In genomic region chr20:48313346-48313745, GRCh38 we compare ENCODE assay signal across 17 cellular contexts.
A peak's percentile ranks its signal among the peaks of the same experiment; 100 is the strongest.
DNase-seq lines count a peak whose midpoint lies in the region; ATAC-seq, FAIRE-seq and TF ChIP-seq lines count a peak whose summit lies in the region.
"Had no signal": no experiment of that assay in that cellular context is flagged by ENCODE, and none has a peak within 500 bp of the region (broad histone marks: within the 10 kb centered on the region; RNA-seq: fewer than 3 reads in every experiment).

No MANE protein-coding gene starts in this region.

- no peak overlapping the region for H3K9ac ChIP-seq in endodermal cell (ENCODE audit: extremely low read depth, low read length, poor library complexity, severe bottlenecking)
- H3K9ac ChIP-seq: BLaER1 treated with 17β-estradiol and CSF1 and Interleukin-3, amounts not matched to agents 10 nM and 100 nM; GM23248 had no signal

- DNase-seq in HTR-8/SVneo (ENCODE audit: insufficient read length, low spot score), result no peak
- DNase-seq in SK-N-DZ (ENCODE audit: low spot score), result peak; percentile 82
- peak; percentile 23 for DNase-seq in endodermal cell
- no peak for DNase-seq in sciatic nerve (ENCODE audit: low spot score)
- no peak for DNase-seq in GM19239 (ENCODE audit: insufficient read length, low spot score)
- DNase-seq: CD8-positive, alpha-beta T cell; GDM1; GM23248; HCEC 1CT; KG1 had no signal

- ATAC-seq in sciatic nerve (peak; percentile 68), HG03520 (IDR thresholded peaks at IDR 0.05; ENCODE audit: unreplicated experiment) (no peak), GM18861 (IDR thresholded peaks at IDR 0.05; ENCODE audit: unreplicated experiment) (no peak)
- ATAC-seq: CD8-positive, alpha-beta T cell had no signal

- no peak overlapping the region for H3K4me3 ChIP-seq in endodermal cell (ENCODE audit: low read length)
- H3K4me3 ChIP-seq: BLaER1 treated with 17β-estradiol and CSF1 and Interleukin-3, amounts not matched to agents 10 nM and 100 nM; GM23248 had no signal

- intact Hi-C loops in sciatic nerve (cut with DNase I), result no loop called here

- H3K4me3 Mint-ChIP-seq in endodermal cell, result no peak overlapping the region
- H3K4me3 Mint-ChIP-seq: B cell; CD8-positive, alpha-beta T cell had no signal

- no peak for TF ChIP-seq CTCF in endodermal cell (conservative IDR thresholded peaks at IDR 0.05)

- FAIRE-seq in HTR-8/SVneo (lab: Jason Lieb, UNC) (peak; percentile 85), GM19239 (lab: Jason Lieb, UNC) (no peak)
- FAIRE-seq: GM12892, GM18507, H54 had no signal

- peaks cover 17% of the 10 kb centered on the region for H3K4me1 Mint-ChIP-seq in endodermal cell
- H3K4me1 Mint-ChIP-seq: B cell had no signal

- no peaks in the 10 kb centered on the region for H3K36me3 Mint-ChIP-seq in endodermal cell (ENCODE audit: low read depth)
- H3K36me3 Mint-ChIP-seq: CD8-positive, alpha-beta T cell had no signal

- peaks cover 7% of the 10 kb centered on the region for H3K27me3 Mint-ChIP-seq in endodermal cell (ENCODE audit: insufficient read depth)

- H3K9me3 ChIP-seq in endodermal cell (ENCODE audit: control insufficient read depth, low read length), result no peaks in the 10 kb centered on the region
- H3K9me3 ChIP-seq: BLaER1 treated with 17β-estradiol and CSF1 and Interleukin-3, amounts not matched to agents 10 nM and 100 nM had no signal

- no peak overlapping the region for H3K27ac Mint-ChIP-seq in endodermal cell
- H3K27ac Mint-ChIP-seq: B cell; CD8-positive, alpha-beta T cell had no signal

- H3K27me3 ChIP-seq in endodermal cell (ENCODE audit: control insufficient read depth, insufficient read depth, low read length, poor library complexity, severe bottlenecking), result no peaks in the 10 kb centered on the region
- H3K27me3 ChIP-seq: BLaER1 treated with 17β-estradiol and CSF1 and Interleukin-3, amounts not matched to agents 10 nM and 100 nM had no signal

- H3K27ac ChIP-seq in endodermal cell (ENCODE audit: low read depth, low read length), result no peak overlapping the region
- H3K27ac ChIP-seq: BLaER1 treated with 17β-estradiol and CSF1 and Interleukin-3, amounts not matched to agents 10 nM and 100 nM; GM23248 had no signal

- no peaks in the 10 kb centered on the region for H3K4me1 ChIP-seq in endodermal cell (ENCODE audit: control insufficient read depth, insufficient read depth, low read length)
- H3K4me1 ChIP-seq: BLaER1 treated with 17β-estradiol and CSF1 and Interleukin-3, amounts not matched to agents 10 nM and 100 nM had no signal

- no peaks in the 10 kb centered on the region for H3K36me3 ChIP-seq in endodermal cell (ENCODE audit: control insufficient read depth, insufficient read depth, low read length)
- H3K36me3 ChIP-seq: BLaER1 treated with 17β-estradiol and CSF1 and Interleukin-3, amounts not matched to agents 10 nM and 100 nM had no signal

- peaks cover 2% of the 10 kb centered on the region for H3K9me3 Mint-ChIP-seq in endodermal cell
- H3K9me3 Mint-ChIP-seq: CD8-positive, alpha-beta T cell had no signal

- WGBS in endodermal cell (ENCODE audit: insufficient coverage in 1 of 2, insufficient read length in 1 of 2), 2 experiments, result 90 to 97% methylated on average over 4 of the region's 4 CpGs

Comparison
In these comparisons a context has a peak if more than half of its experiments do, and no peak if none do; other contexts are left out.
1. DNase-seq: peak in SK-N-DZ (single experiment) and endodermal cell (single experiment); none in HTR-8/SVneo (single experiment), sciatic nerve (single experiment) and GM19239 (single experiment).